1 cellular context compared by ENCODE assay signal in genomic region chr16:87637357-87637756, GRCh38.
TF ChIP-seq lines count a peak whose summit lies in the region.

No MANE protein-coding gene starts in this region.

TF ChIP-seq in K562, 482 proteins besides CTCF, POLR2A, EP300 and RAD21:
- TF ChIP-seq ZNF232 (CRISPR knock-in tag; IDR thresholded peaks at IDR 0.05) = no peak
- TF ChIP-seq FOXK2 (conservative IDR thresholded peaks at IDR 0.05 in 1 of 2, IDR thresholded peaks at IDR 0.05 in 1 of 2; ENCODE audit: low read depth in 2 of 2) = no peak
- no peak for TF ChIP-seq E2F3 (CRISPR knock-in tag; IDR thresholded peaks at IDR 0.05)
- TF ChIP-seq ZNF347 (CRISPR knock-in tag; IDR thresholded peaks at IDR 0.05; ENCODE audit: low read depth) = no peak
- no peak for TF ChIP-seq MCM7 (IDR thresholded peaks at IDR 0.05)
- peak; percentile 72 for TF ChIP-seq RAD51 (IDR thresholded peaks at IDR 0.05; ENCODE audit: borderline replicate concordance, low read depth)
- no peak for TF ChIP-seq SNRNP70 (optimal IDR thresholded peaks at IDR 0.05; ENCODE audit: low read depth, low read length)
- peak; percentile 70 for TF ChIP-seq USF2 (CRISPR knock-in tag; IDR thresholded peaks at IDR 0.05)
- no peak for TF ChIP-seq ZNF134 (CRISPR knock-in tag; conservative IDR thresholded peaks at IDR 0.05)
- no peak for TF ChIP-seq ELK3 (CRISPR knock-in tag; IDR thresholded peaks at IDR 0.05)
- no peak for TF ChIP-seq HINFP (tag; conservative IDR thresholded peaks at IDR 0.05; ENCODE audit: low read depth)
- no peak for TF ChIP-seq MTA2 (IDR thresholded peaks at IDR 0.05; ENCODE audit: low read depth)
- TF ChIP-seq ZBTB7A (IDR thresholded peaks at IDR 0.05; ENCODE audit: borderline replicate concordance, control insufficient read depth, low read depth, low read length) = no peak
- TF ChIP-seq CBFA2T2 (conservative IDR thresholded peaks at IDR 0.05) = 0 out of 2 replicates have a peak, but pooled peaks have one; percentile 18
- TF ChIP-seq PCBP1 (IDR thresholded peaks at IDR 0.05; ENCODE audit: low read depth, low read length, poor library complexity, severe bottlenecking) = no peak
- no peak for TF ChIP-seq CREB1 (IDR thresholded peaks at IDR 0.05)
- no peak for TF ChIP-seq CREB1 (CRISPR knock-in tag; IDR thresholded peaks at IDR 0.05)
- TF ChIP-seq USF1 (CRISPR knock-in tag; IDR thresholded peaks at IDR 0.05) = peak; percentile 78
- no peak for TF ChIP-seq FOXP4 (CRISPR knock-in tag; IDR thresholded peaks at IDR 0.05; ENCODE audit: borderline replicate concordance)
- no peak for TF ChIP-seq KDM2B (CRISPR knock-in tag; IDR thresholded peaks at IDR 0.05)
- no peak for TF ChIP-seq BRCA1 (IDR thresholded peaks at IDR 0.05)
- no peak for TF ChIP-seq BRCA1 (CRISPR knock-in tag; IDR thresholded peaks at IDR 0.05)
- TF ChIP-seq ZNF143 (CRISPR knock-in tag; IDR thresholded peaks at IDR 0.05) = no peak
- TF ChIP-seq RUNX1 (IDR thresholded peaks at IDR 0.05; ENCODE audit: low read depth) = no peak
- TF ChIP-seq CBX5 (IDR thresholded peaks at IDR 0.05; ENCODE audit: borderline replicate concordance, low read depth) = no peak
- no peak for TF ChIP-seq CEBPG (CRISPR knock-in tag; IDR thresholded peaks at IDR 0.05)
- peak in 1 of 2 experiments; percentile 6; a peak in 1 of 4 replicates for TF ChIP-seq CEBPG (tag; conservative IDR thresholded peaks at IDR 0.05 in 1 of 2, IDR thresholded peaks at IDR 0.05 in 1 of 2)
- TF ChIP-seq CBX1 (IDR thresholded peaks at IDR 0.05; ENCODE audit: low read depth) = no peak
- TF ChIP-seq CREB5 (CRISPR knock-in tag; IDR thresholded peaks at IDR 0.05) = no peak
- no peak for TF ChIP-seq HNRNPL (IDR thresholded peaks at IDR 0.05; ENCODE audit: low read depth, low read length)
- peak; percentile 24; the same call in 1 of the 2 replicates for TF ChIP-seq TOE1 (IDR thresholded peaks at IDR 0.05; ENCODE audit: borderline replicate concordance)
- TF ChIP-seq TOE1 (CRISPR knock-in tag; IDR thresholded peaks at IDR 0.05; ENCODE audit: borderline replicate concordance, low read depth) = no peak
- no peak for TF ChIP-seq FUS (optimal IDR thresholded peaks at IDR 0.05; ENCODE audit: low read depth, low read length)
- TF ChIP-seq ZNF512 (tag; IDR thresholded peaks at IDR 0.05) = no peak
- no peak for TF ChIP-seq TCF7 (IDR thresholded peaks at IDR 0.05; ENCODE audit: borderline replicate concordance)
- no peak for TF ChIP-seq TRIM25 (IDR thresholded peaks at IDR 0.05; ENCODE audit: borderline replicate concordance)
- TF ChIP-seq MBD1 (CRISPR knock-in tag; IDR thresholded peaks at IDR 0.05) = no peak
- 0 out of 2 replicates have a peak, but pooled peaks have one; percentile 39 for TF ChIP-seq BHLHE40 (IDR thresholded peaks at IDR 0.05; ENCODE audit: low read length)
- TF ChIP-seq HES1 (IDR thresholded peaks at IDR 0.05; ENCODE audit: low read depth) = no peak
